Comparison of ENCODE assay signal across 18 cellular contexts in the genomic region with DNA sequence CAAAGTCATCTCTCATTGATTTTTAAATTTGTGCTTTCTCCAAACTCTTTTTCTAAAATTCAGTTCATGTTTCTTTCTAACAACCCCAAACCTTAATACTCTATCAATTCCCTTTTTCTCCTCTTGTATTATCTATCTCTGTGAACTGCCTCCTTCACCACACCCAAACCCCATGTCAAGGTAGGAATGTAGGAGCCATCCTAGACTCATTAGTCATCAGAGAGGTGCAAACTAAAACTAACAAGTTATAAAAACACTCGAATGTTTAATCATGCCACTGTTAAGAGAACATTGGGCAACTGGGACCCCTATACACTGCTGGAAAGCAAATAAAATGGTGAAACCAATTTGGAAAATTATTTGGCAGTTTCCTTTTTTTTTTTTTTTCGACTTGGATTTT.
DNase-seq lines count a peak whose midpoint lies in the region; ATAC-seq and TF ChIP-seq lines count a peak whose summit lies in the region.
"Had no signal": no experiment of that assay in that cellular context is flagged by ENCODE, and none has a peak within 500 bp of the region (broad histone marks: within the 10 kb centered on the region; RNA-seq: fewer than 3 reads in every experiment).

No MANE protein-coding gene starts in this region.

- in situ Hi-C loops in mammary epithelial cell (cut with MboI; ENCODE audit: low sequenced_read_pairs in 2 of 2) (no loop called here), KBM-7 (cut with MboI; ENCODE audit: low pct_unique_long_range_greater_than_20kb, low sequenced_read_pairs) (no loop called here)

- H3K9ac ChIP-seq in mammary epithelial cell (ENCODE audit: insufficient read depth, low read length) = no peak overlapping the region
- H3K9ac ChIP-seq: BLaER1 treated with 17β-estradiol and CSF1 and Interleukin-3, amounts not matched to agents 10 nM and 100 nM had no signal

- no peak overlapping the region for H3K4me2 ChIP-seq in mammary epithelial cell (ENCODE audit: insufficient read depth, low read depth, low read length)
- H3K4me2 ChIP-seq: A549; BLaER1 treated with 17β-estradiol and CSF1 and Interleukin-3, amounts not matched to agents 10 nM and 100 nM had no signal

- DNase-seq in mammary epithelial cell = peak; percentile 9
- DNase-seq in breast epithelium (ENCODE audit: low spot score in 2 of 2) = no peak
- no peak for DNase-seq in RWPE2 (ENCODE audit: low spot score)
- peak; percentile 56 for DNase-seq in epithelial cell of esophagus (ENCODE audit: low read depth)
- DNase-seq in GF-D8 (lab: John Stamatoyannopoulos, UW) = no peak
- no peak for DNase-seq in KBM-7
- DNase-seq: AML-193; Caco-2; Calu3; CD4-positive, alpha-beta T cell; CD8-positive, alpha-beta T cell; DMS79 treated with DMSO at 0.1 percent for 48 hours had no signal

- no peak for TF ChIP-seq CTCF in mammary epithelial cell (conservative IDR thresholded peaks at IDR 0.05 in 1 of 2, IDR thresholded peaks at IDR 0.05 in 1 of 2; ENCODE audit: extremely low read depth in 1 of 2, insufficient read depth in 1 of 2, low read depth in 1 of 2, low read length in 2 of 2)
- TF ChIP-seq CTCF in breast epithelium (IDR thresholded peaks at IDR 0.05) = no peak
- no peak for TF ChIP-seq CTCF in RWPE2 (IDR thresholded peaks at IDR 0.05; ENCODE audit: poor library complexity, severe bottlenecking)
- TF ChIP-seq CTCF in epithelial cell of esophagus (IDR thresholded peaks at IDR 0.05; ENCODE audit: insufficient read depth, low read depth, low read length, missing control alignments) = no peak

- H3K9me3 ChIP-seq in mammary epithelial cell (replicated peaks; ENCODE audit: insufficient read depth, low read length) (no peaks in the 10 kb centered on the region), breast epithelium (peaks cover 2 to 4% of the 10 kb centered on the region in 2 donors), RWPE2 (ENCODE audit: severe bottlenecking) (peaks cover 1% of the 10 kb centered on the region)
- H3K9me3 ChIP-seq: Caco-2 had no signal

- no TSS peak for BruUV-seq in mammary epithelial cell (replicated peaks; lab: Mats Ljungman, UMichigan)

- H2AFZ ChIP-seq in mammary epithelial cell (ENCODE audit: low read depth, low read length) = no peak overlapping the region

- H3K27ac ChIP-seq in mammary epithelial cell (ENCODE audit: insufficient read depth, low read depth, low read length) = no peak overlapping the region
- H3K27ac ChIP-seq in breast epithelium = no peak overlapping the region
- no peak overlapping the region for H3K27ac ChIP-seq in RWPE2 (ENCODE audit: poor library complexity, severe bottlenecking)
- H3K27ac ChIP-seq: 22Rv1; A549; BLaER1 treated with 17β-estradiol and CSF1 and Interleukin-3, amounts not matched to agents 10 nM and 100 nM; C4-2B had no signal

- H3K4me3 ChIP-seq in mammary epithelial cell (replicated peaks in 1 of 3; ENCODE audit: insufficient read depth in 1 of 3, low read depth in 2 of 3, low read length in 3 of 3) (no peak overlapping the region), breast epithelium (no peak overlapping the region), RWPE2 (ENCODE audit: severe bottlenecking) (no peak overlapping the region), epithelial cell of esophagus (ENCODE audit: low read length) (no peak overlapping the region)
- H3K4me3 ChIP-seq: A549; BLaER1 treated with 17β-estradiol and CSF1 and Interleukin-3, amounts not matched to agents 10 nM and 100 nM; GM12878 had no signal

- WGBS in mammary epithelial cell (ENCODE audit: low coverage, missing lambda C conversion rate) = 72% methylated on average over 2 of the region's 2 CpGs

- H3K4me1 ChIP-seq in mammary epithelial cell (ENCODE audit: insufficient read depth, low read length) = peaks cover 5% of the 10 kb centered on the region
- H3K4me1 ChIP-seq in breast epithelium = no peaks in the 10 kb centered on the region
- H3K4me1 ChIP-seq in RWPE2 (ENCODE audit: insufficient read depth, poor library complexity, severe bottlenecking) = no peaks in the 10 kb centered on the region
- H3K4me1 ChIP-seq: A549; BLaER1 treated with 17β-estradiol and CSF1 and Interleukin-3, amounts not matched to agents 10 nM and 100 nM; Caco-2 had no signal

- CTCF ChIA-PET in mammary epithelial cell (lab: Charles Lee; ENCODE audit: low non-redundant PET) = no interaction called here

- dilution Hi-C loops in mammary epithelial cell (cut with HindIII; ENCODE audit: low sequenced_read_pairs) = no loop called here

- intact Hi-C loops in mammary epithelial cell (cut with micrococcal nuclease) = no loop called here
- intact Hi-C loops in breast epithelium (cut with DNase I; ENCODE audit: low total_unique reads) = no loop called here

- no peaks in the 10 kb centered on the region for H3K27me3 ChIP-seq in mammary epithelial cell (ENCODE audit: insufficient read depth, low read length)
- no peaks in the 10 kb centered on the region for H3K27me3 ChIP-seq in breast epithelium
- H3K27me3 ChIP-seq in RWPE2 (ENCODE audit: insufficient read depth, poor library complexity, severe bottlenecking) = no peaks in the 10 kb centered on the region
- H3K27me3 ChIP-seq: BLaER1 treated with 17β-estradiol and CSF1 and Interleukin-3, amounts not matched to agents 10 nM and 100 nM had no signal

- H3K79me2 ChIP-seq in mammary epithelial cell (ENCODE audit: insufficient read depth, low read length) = no peaks in the 10 kb centered on the region

- no peaks in the 10 kb centered on the region for H4K20me1 ChIP-seq in mammary epithelial cell (ENCODE audit: insufficient read depth, low read length)
- H4K20me1 ChIP-seq: BLaER1 treated with 17β-estradiol and CSF1 and Interleukin-3, amounts not matched to agents 10 nM and 100 nM had no signal

- TF ChIP-seq POLR2A in breast epithelium (IDR thresholded peaks at IDR 0.05) = no peak

- ATAC-seq in RWPE2 (ENCODE audit: low read depth) (peak; percentile 66), GM19328 (IDR thresholded peaks at IDR 0.05; ENCODE audit: unreplicated experiment) (no peak)
- ATAC-seq: A549; CD8-positive, alpha-beta T cell; GM12878 had no signal

- H3K36me3 ChIP-seq in mammary epithelial cell (ENCODE audit: insufficient read depth, low read length) = no peaks in the 10 kb centered on the region
- H3K36me3 ChIP-seq in breast epithelium = no peaks in the 10 kb centered on the region
- no peaks in the 10 kb centered on the region for H3K36me3 ChIP-seq in RWPE2 (ENCODE audit: low read depth)
- H3K36me3 ChIP-seq: BLaER1 treated with 17β-estradiol and CSF1 and Interleukin-3, amounts not matched to agents 10 nM and 100 nM had no signal

Comparison
In these comparisons a context has a peak if more than half of its experiments do, and no peak if none do; other contexts are left out.
1. DNase-seq: peak in mammary epithelial cell (single experiment) and epithelial cell of esophagus (single experiment); none in breast epithelium (0 of 2), RWPE2 (single experiment), GF-D8 (single experiment) and KBM-7 (single experiment).